29 cellular contexts compared by ENCODE assay signal in genomic region chrX:140099221-140099620, GRCh38.
"Had no signal": no experiment of that assay in that cellular context is flagged by ENCODE, and none has a peak within 500 bp of the region (broad histone marks: within the 10 kb centered on the region; RNA-seq: fewer than 3 reads in every experiment).

No MANE protein-coding gene starts in this region.

- H3K27me3 ChIP-seq: ascending aorta, foreskin keratinocyte, right atrium auricular region, stomach, thyroid gland had no signal

- H3K27ac ChIP-seq: ascending aorta, foreskin keratinocyte, heart right ventricle, left ventricle myocardium inferior, right atrium auricular region, stomach, thyroid gland, upper lobe of right lung, VCaP had no signal

- H3K4me1 Mint-ChIP-seq: activated CD4-positive, alpha-beta T cell treated with anti-CD3 and anti-CD28 coated beads, Interleukin-2, amount 10 ng/mL, durations not matched to agents 24 days and 14 days; activated naive CD4-positive, alpha-beta T cell treated with anti-CD3 and anti-CD28 coated beads, Interleukin-2, amount 10 ng/mL, durations not matched to agents 7 days and 5 days; activated naive CD8-positive, alpha-beta T cell treated with anti-CD3 and anti-CD28 coated beads, Interleukin-2, amount 10 ng/mL, durations not matched to agents 7 days and 5 days; naive B cell; stimulated activated naive B cell treated with anti-CD40 and anti-IgM and Interleukin-4, amounts not matched to agents 10 μg/mL and 1 μg/mL and 100 μg/mL, for 72 hours had no signal

- H3K36me3 ChIP-seq: ascending aorta, heart right ventricle, left ventricle myocardium inferior, right atrium auricular region, stomach, thyroid gland, upper lobe of right lung had no signal

- H3K4me3 Mint-ChIP-seq: activated CD4-positive, alpha-beta memory T cell treated with anti-CD3 and anti-CD28 coated beads for 36 hours; activated CD4-positive, alpha-beta T cell treated with anti-CD3 and anti-CD28 coated beads, Interleukin-2, amount 10 ng/mL, durations not matched to agents 24 days and 14 days; activated naive CD4-positive, alpha-beta T cell treated with anti-CD3 and anti-CD28 coated beads, Interleukin-2, amount 10 ng/mL, durations not matched to agents 7 days and 5 days; activated naive CD8-positive, alpha-beta T cell treated with anti-CD3 and anti-CD28 coated beads, Interleukin-2, amount 10 ng/mL, durations not matched to agents 7 days and 5 days; activated T-helper 1 cell treated with anti-CD3 and anti-CD28 coated beads, Interleukin-12 subunit alpha, Interleukin-12 subunit beta, Interleukin-2, Interleukin-4 antibody, amounts not matched to agents 30 ng/mL and 10 ng/mL and 1 ng/mL, durations not matched to agents 14 hours and 24 hours and 36 hours; naive B cell; stimulated activated naive B cell treated with anti-CD40 and anti-IgM and Interleukin-4, amounts not matched to agents 10 μg/mL and 1 μg/mL and 100 μg/mL, for 72 hours; T-helper 1 cell treated with Interleukin-12 subunit alpha and Interleukin-12 subunit beta and Interleukin-4 antibody, amounts not matched to agents 30 μg/mL and 1 μg/mL, for 36 hours had no signal

- DNase-seq: activated CD4-positive, alpha-beta memory T cell treated with anti-CD3 and anti-CD28 coated beads for 36 hours; activated CD4-positive, alpha-beta T cell treated with anti-CD3 and anti-CD28 coated beads, Interleukin-2, amount 10 ng/mL, durations not matched to agents 24 days and 14 days; activated CD8-positive, alpha-beta memory T cell treated with anti-CD3 and anti-CD28 coated beads, Interleukin-2, amount 50 U/mL, for 4 hours; activated gamma-delta T cell; activated naive CD4-positive, alpha-beta T cell treated with anti-CD3 and anti-CD28 coated beads, Interleukin-2, amount 10 ng/mL, durations not matched to agents 7 days and 5 days; activated naive CD8-positive, alpha-beta T cell treated with anti-CD3 and anti-CD28 coated beads, Interleukin-2, amount 10 ng/mL, durations not matched to agents 7 days and 5 days; activated T-cell treated with anti-CD3 and anti-CD28 coated beads, Interleukin-2, amount 50 U/mL, for 1 hour; caudate nucleus; foreskin keratinocyte; heart right ventricle; islet precursor cell; left ventricle myocardium inferior; naive B cell; stimulated activated CD4-positive, alpha-beta T cell treated with anti-CD3 and anti-CD28 coated beads, Interleukin-15, amount 100 ng/mL, for 24 hours; stimulated activated CD4-positive, alpha-beta T cell treated with anti-CD3 and anti-CD28 coated beads, Interleukin-2, amount 100 ng/mL, for 24 hours; stimulated activated naive B cell treated with anti-CD40 and anti-IgM and Interleukin-4, amounts not matched to agents 10 μg/mL and 1 μg/mL and 100 μg/mL, for 72 hours; stomach; T-helper 9 cell; thyroid gland; upper lobe of right lung had no signal

- FAIRE-seq: TTC549 had no signal

- ATAC-seq: activated CD4-positive, CD25-positive, alpha-beta regulatory T cell treated with anti-CD3 and anti-CD28 coated beads, Interleukin-2, amount 50 U/mL, for 24 hours; esophagus mucosa; foreskin keratinocyte; heart right ventricle; stimulated activated naive B cell treated with anti-CD40 and anti-IgM and Interleukin-4, amounts not matched to agents 10 μg/mL and 1 μg/mL and 100 μg/mL, for 72 hours; upper lobe of right lung had no signal

- H3K9me3 Mint-ChIP-seq: activated CD4-positive, alpha-beta memory T cell treated with anti-CD3 and anti-CD28 coated beads for 36 hours; activated CD4-positive, alpha-beta T cell treated with anti-CD3 and anti-CD28 coated beads, Interleukin-2, amount 10 ng/mL, durations not matched to agents 24 days and 14 days; activated naive CD4-positive, alpha-beta T cell treated with anti-CD3 and anti-CD28 coated beads, Interleukin-2, amount 10 ng/mL, durations not matched to agents 7 days and 5 days; activated naive CD8-positive, alpha-beta T cell treated with anti-CD3 and anti-CD28 coated beads, Interleukin-2, amount 10 ng/mL, durations not matched to agents 7 days and 5 days; activated T-helper 1 cell treated with anti-CD3 and anti-CD28 coated beads, Interleukin-12 subunit alpha, Interleukin-12 subunit beta, Interleukin-2, Interleukin-4 antibody, amounts not matched to agents 30 ng/mL and 10 ng/mL and 1 ng/mL, durations not matched to agents 14 hours and 24 hours and 36 hours; stimulated activated naive B cell treated with anti-CD40 and anti-IgM and Interleukin-4, amounts not matched to agents 10 μg/mL and 1 μg/mL and 100 μg/mL, for 72 hours; T-helper 1 cell treated with Interleukin-12 subunit alpha and Interleukin-12 subunit beta and Interleukin-4 antibody, amounts not matched to agents 30 μg/mL and 1 μg/mL, for 36 hours had no signal

- H3K36me3 Mint-ChIP-seq: activated CD4-positive, alpha-beta memory T cell treated with anti-CD3 and anti-CD28 coated beads for 36 hours; activated naive CD4-positive, alpha-beta T cell treated with anti-CD3 and anti-CD28 coated beads, Interleukin-2, amount 10 ng/mL, durations not matched to agents 7 days and 5 days; activated naive CD8-positive, alpha-beta T cell treated with anti-CD3 and anti-CD28 coated beads, Interleukin-2, amount 10 ng/mL, durations not matched to agents 7 days and 5 days; naive B cell; stimulated activated naive B cell treated with anti-CD40 and anti-IgM and Interleukin-4, amounts not matched to agents 10 μg/mL and 1 μg/mL and 100 μg/mL, for 72 hours had no signal

- H3K9me3 ChIP-seq: ascending aorta, heart right ventricle, left ventricle myocardium inferior, right atrium auricular region, stomach, thyroid gland, upper lobe of right lung had no signal

- H3K4me3 ChIP-seq: ascending aorta, heart right ventricle, left ventricle myocardium inferior, lung, right atrium auricular region, stomach, thyroid gland, upper lobe of right lung had no signal

- H3K27ac Mint-ChIP-seq: activated CD4-positive, alpha-beta memory T cell treated with anti-CD3 and anti-CD28 coated beads for 36 hours; activated CD4-positive, alpha-beta T cell treated with anti-CD3 and anti-CD28 coated beads, Interleukin-2, amount 10 ng/mL, durations not matched to agents 24 days and 14 days; activated naive CD4-positive, alpha-beta T cell treated with anti-CD3 and anti-CD28 coated beads, Interleukin-2, amount 10 ng/mL, durations not matched to agents 7 days and 5 days; activated naive CD8-positive, alpha-beta T cell treated with anti-CD3 and anti-CD28 coated beads, Interleukin-2, amount 10 ng/mL, durations not matched to agents 7 days and 5 days; activated T-helper 1 cell treated with anti-CD3 and anti-CD28 coated beads, Interleukin-12 subunit alpha, Interleukin-12 subunit beta, Interleukin-2, Interleukin-4 antibody, amounts not matched to agents 30 ng/mL and 10 ng/mL and 1 ng/mL, durations not matched to agents 14 hours and 24 hours and 36 hours; naive B cell; stimulated activated naive B cell treated with anti-CD40 and anti-IgM and Interleukin-4, amounts not matched to agents 10 μg/mL and 1 μg/mL and 100 μg/mL, for 72 hours; T-helper 1 cell treated with Interleukin-12 subunit alpha and Interleukin-12 subunit beta and Interleukin-4 antibody, amounts not matched to agents 30 μg/mL and 1 μg/mL, for 36 hours had no signal

- H3K4me1 ChIP-seq: ascending aorta, foreskin keratinocyte, heart right ventricle, left ventricle myocardium inferior, right atrium auricular region, stomach, thyroid gland, upper lobe of right lung had no signal

- H3K27me3 Mint-ChIP-seq: activated CD4-positive, alpha-beta T cell treated with anti-CD3 and anti-CD28 coated beads, Interleukin-2, amount 10 ng/mL, durations not matched to agents 24 days and 14 days; activated naive CD4-positive, alpha-beta T cell treated with anti-CD3 and anti-CD28 coated beads, Interleukin-2, amount 10 ng/mL, durations not matched to agents 7 days and 5 days had no signal
